2 cellular contexts compared by ENCODE assay signal in the genomic region with DNA sequence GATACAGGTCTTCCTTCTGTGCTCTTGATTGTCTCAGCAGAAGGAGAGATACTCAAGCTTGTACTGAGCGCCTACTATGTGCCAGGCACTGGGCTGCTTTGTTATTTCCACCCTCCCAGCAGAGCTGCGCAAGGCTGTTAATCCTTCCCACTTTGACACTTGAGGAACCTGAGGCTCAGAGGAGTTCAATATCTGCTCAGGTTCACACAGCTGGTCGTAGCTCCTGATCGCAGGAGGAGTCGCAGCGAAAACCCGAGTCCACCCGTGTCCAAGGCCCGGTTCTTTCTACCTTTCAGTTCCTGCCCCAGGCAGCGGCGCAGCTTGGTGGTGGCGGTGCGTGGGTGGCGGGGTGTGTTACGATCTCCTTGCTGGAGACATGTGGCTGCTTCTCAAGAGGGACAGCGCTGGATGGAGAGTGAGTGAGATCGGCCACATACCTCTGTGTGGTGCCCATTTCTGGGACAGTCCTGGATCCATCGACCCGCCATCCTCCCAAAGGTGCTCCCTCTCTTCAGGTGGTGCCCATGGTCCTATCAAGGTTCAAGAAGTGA.
TF ChIP-seq lines count a peak whose summit lies in the region.

No MANE protein-coding gene starts in this region.

TF ChIP-seq in HEK293, 187 proteins besides CTCF, POLR2A, EP300 and RAD21:
- TF ChIP-seq ZNF404 (tag by site-specific recombination; IDR thresholded peaks at IDR 0.05) (no peak), ZNF792 (tag by site-specific recombination; IDR thresholded peaks at IDR 0.05) (no peak), ZNF354C (tag by site-specific recombination; IDR thresholded peaks at IDR 0.05; ENCODE audit: borderline replicate concordance, low read depth) (no peak), ZNF2 (tag by site-specific recombination; IDR thresholded peaks at IDR 0.05) (0 out of 2 replicates have a peak, but pooled peaks have one; percentile 37), HOXC10 (CRISPR knock-in tag; IDR thresholded peaks at IDR 0.05) (no peak), ZNF24 (tag by site-specific recombination; IDR thresholded peaks at IDR 0.05) (no peak), KLF8 (tag by site-specific recombination; IDR thresholded peaks at IDR 0.05) (no peak), ZNF114 (tag by site-specific recombination; IDR thresholded peaks at IDR 0.05) (no peak), ZNF521 (tag by site-specific recombination; IDR thresholded peaks at IDR 0.05) (no peak)
TF ChIP-seq in HEK293: peak in this region for 1.

TF ChIP-seq in H1, 55 proteins besides CTCF, POLR2A, EP300 and RAD21:
- TF ChIP-seq CBX8 (IDR thresholded peaks at IDR 0.05; ENCODE audit: borderline replicate concordance, low read depth, low read length), result no peak
- no peak for TF ChIP-seq TAF7 (optimal IDR thresholded peaks at IDR 0.05; ENCODE audit: borderline replicate concordance, low read depth, low read length)
- no peak for TF ChIP-seq EGR1 (IDR thresholded peaks at IDR 0.05; ENCODE audit: borderline replicate concordance, low read depth, low read length)
- no peak for TF ChIP-seq CEBPB (IDR thresholded peaks at IDR 0.05; ENCODE audit: low read depth, low read length)
- no peak for TF ChIP-seq SP1 (IDR thresholded peaks at IDR 0.05; ENCODE audit: low read depth, low read length)
- TF ChIP-seq KDM1A (IDR thresholded peaks at IDR 0.05; ENCODE audit: borderline replicate concordance, low read length), result no peak
- no peak for TF ChIP-seq SIRT6 (IDR thresholded peaks at IDR 0.05; ENCODE audit: low read length)
- TF ChIP-seq, protein P1, sequence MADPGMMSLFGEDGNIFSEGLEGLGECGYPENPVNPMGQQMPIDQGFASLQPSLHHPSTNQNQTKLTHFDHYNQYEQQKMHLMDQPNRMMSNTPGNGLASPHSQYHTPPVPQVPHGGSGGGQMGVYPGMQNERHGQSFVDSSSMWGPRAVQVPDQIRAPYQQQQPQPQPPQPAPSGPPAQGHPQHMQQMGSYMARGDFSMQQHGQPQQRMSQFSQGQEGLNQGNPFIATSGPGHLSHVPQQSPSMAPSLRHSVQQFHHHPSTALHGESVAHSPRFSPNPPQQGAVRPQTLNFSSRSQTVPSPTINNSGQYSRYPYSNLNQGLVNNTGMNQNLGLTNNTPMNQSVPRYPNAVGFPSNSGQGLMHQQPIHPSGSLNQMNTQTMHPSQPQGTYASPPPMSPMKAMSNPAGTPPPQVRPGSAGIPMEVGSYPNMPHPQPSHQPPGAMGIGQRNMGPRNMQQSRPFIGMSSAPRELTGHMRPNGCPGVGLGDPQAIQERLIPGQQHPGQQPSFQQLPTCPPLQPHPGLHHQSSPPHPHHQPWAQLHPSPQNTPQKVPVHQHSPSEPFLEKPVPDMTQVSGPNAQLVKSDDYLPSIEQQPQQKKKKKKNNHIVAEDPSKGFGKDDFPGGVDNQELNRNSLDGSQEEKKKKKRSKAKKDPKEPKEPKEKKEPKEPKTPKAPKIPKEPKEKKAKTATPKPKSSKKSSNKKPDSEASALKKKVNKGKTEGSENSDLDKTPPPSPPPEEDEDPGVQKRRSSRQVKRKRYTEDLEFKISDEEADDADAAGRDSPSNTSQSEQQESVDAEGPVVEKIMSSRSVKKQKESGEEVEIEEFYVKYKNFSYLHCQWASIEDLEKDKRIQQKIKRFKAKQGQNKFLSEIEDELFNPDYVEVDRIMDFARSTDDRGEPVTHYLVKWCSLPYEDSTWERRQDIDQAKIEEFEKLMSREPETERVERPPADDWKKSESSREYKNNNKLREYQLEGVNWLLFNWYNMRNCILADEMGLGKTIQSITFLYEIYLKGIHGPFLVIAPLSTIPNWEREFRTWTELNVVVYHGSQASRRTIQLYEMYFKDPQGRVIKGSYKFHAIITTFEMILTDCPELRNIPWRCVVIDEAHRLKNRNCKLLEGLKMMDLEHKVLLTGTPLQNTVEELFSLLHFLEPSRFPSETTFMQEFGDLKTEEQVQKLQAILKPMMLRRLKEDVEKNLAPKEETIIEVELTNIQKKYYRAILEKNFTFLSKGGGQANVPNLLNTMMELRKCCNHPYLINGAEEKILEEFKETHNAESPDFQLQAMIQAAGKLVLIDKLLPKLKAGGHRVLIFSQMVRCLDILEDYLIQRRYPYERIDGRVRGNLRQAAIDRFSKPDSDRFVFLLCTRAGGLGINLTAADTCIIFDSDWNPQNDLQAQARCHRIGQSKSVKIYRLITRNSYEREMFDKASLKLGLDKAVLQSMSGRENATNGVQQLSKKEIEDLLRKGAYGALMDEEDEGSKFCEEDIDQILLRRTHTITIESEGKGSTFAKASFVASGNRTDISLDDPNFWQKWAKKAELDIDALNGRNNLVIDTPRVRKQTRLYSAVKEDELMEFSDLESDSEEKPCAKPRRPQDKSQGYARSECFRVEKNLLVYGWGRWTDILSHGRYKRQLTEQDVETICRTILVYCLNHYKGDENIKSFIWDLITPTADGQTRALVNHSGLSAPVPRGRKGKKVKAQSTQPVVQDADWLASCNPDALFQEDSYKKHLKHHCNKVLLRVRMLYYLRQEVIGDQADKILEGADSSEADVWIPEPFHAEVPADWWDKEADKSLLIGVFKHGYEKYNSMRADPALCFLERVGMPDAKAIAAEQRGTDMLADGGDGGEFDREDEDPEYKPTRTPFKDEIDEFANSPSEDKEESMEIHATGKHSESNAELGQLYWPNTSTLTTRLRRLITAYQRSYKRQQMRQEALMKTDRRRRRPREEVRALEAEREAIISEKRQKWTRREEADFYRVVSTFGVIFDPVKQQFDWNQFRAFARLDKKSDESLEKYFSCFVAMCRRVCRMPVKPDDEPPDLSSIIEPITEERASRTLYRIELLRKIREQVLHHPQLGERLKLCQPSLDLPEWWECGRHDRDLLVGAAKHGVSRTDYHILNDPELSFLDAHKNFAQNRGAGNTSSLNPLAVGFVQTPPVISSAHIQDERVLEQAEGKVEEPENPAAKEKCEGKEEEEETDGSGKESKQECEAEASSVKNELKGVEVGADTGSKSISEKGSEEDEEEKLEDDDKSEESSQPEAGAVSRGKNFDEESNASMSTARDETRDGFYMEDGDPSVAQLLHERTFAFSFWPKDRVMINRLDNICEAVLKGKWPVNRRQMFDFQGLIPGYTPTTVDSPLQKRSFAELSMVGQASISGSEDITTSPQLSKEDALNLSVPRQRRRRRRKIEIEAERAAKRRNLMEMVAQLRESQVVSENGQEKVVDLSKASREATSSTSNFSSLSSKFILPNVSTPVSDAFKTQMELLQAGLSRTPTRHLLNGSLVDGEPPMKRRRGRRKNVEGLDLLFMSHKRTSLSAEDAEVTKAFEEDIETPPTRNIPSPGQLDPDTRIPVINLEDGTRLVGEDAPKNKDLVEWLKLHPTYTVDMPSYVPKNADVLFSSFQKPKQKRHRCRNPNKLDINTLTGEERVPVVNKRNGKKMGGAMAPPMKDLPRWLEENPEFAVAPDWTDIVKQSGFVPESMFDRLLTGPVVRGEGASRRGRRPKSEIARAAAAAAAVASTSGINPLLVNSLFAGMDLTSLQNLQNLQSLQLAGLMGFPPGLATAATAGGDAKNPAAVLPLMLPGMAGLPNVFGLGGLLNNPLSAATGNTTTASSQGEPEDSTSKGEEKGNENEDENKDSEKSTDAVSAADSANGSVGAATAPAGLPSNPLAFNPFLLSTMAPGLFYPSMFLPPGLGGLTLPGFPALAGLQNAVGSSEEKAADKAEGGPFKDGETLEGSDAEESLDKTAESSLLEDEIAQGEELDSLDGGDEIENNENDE (IDR thresholded peaks at IDR 0.05; ENCODE audit: insufficient replicate concordance, low read length), result no peak
- no peak for TF ChIP-seq CBX5 (IDR thresholded peaks at IDR 0.05; ENCODE audit: low read depth, low read length)
- no peak for TF ChIP-seq JUND (IDR thresholded peaks at IDR 0.05; ENCODE audit: low read length)
- no peak for TF ChIP-seq POLR2AphosphoS5 (IDR thresholded peaks at IDR 0.05; ENCODE audit: low read depth, low read length)
- TF ChIP-seq CREB1 (IDR thresholded peaks at IDR 0.05), result no peak
- TF ChIP-seq, protein P2, sequence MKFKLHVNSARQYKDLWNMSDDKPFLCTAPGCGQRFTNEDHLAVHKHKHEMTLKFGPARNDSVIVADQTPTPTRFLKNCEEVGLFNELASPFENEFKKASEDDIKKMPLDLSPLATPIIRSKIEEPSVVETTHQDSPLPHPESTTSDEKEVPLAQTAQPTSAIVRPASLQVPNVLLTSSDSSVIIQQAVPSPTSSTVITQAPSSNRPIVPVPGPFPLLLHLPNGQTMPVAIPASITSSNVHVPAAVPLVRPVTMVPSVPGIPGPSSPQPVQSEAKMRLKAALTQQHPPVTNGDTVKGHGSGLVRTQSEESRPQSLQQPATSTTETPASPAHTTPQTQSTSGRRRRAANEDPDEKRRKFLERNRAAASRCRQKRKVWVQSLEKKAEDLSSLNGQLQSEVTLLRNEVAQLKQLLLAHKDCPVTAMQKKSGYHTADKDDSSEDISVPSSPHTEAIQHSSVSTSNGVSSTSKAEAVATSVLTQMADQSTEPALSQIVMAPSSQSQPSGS (IDR thresholded peaks at IDR 0.05; ENCODE audit: low read length), result no peak
- TF ChIP-seq, protein P3, sequence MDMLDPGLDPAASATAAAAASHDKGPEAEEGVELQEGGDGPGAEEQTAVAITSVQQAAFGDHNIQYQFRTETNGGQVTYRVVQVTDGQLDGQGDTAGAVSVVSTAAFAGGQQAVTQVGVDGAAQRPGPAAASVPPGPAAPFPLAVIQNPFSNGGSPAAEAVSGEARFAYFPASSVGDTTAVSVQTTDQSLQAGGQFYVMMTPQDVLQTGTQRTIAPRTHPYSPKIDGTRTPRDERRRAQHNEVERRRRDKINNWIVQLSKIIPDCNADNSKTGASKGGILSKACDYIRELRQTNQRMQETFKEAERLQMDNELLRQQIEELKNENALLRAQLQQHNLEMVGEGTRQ (IDR thresholded peaks at IDR 0.05; ENCODE audit: low read length), result no peak
- no peak for TF ChIP-seq HDAC2 (IDR thresholded peaks at IDR 0.05; ENCODE audit: borderline replicate concordance in 1 of 2, low read depth in 2 of 2, low read length in 2 of 2)
